ENCODE assay signal across 10 cellular contexts in genomic region chr2:240626531-240627300, GRCh38. TPM values are rescaled to one million over a fixed set of nuclear protein-coding genes. Genes with fewer than 3 reads are reported as not detected.
DNase-seq lines count a peak whose midpoint lies in the region; ATAC-seq, FAIRE-seq and TF ChIP-seq lines count a peak whose summit lies in the region.
"Had no signal": no experiment of that assay in that cellular context is flagged by ENCODE, and none has a peak within 500 bp of the region (broad histone marks: within the 10 kb centered on the region; RNA-seq: fewer than 3 reads in every experiment).

No MANE protein-coding gene starts in this region.

- H3K4me3 Mint-ChIP-seq in activated CD4-positive, alpha-beta T cell treated with anti-CD3 and anti-CD28 coated beads for 36 hours = peak overlapping the region; percentile 39
- H3K4me3 Mint-ChIP-seq in stimulated activated naive B cell treated with anti-CD40 and anti-IgM and Interleukin-4, amounts not matched to agents 10 μg/mL and 1 μg/mL and 100 μg/mL, for 72 hours = peak overlapping the region; percentile 53 to 74

- no peaks in the 10 kb centered on the region for H3K9me3 ChIP-seq in WERI-Rb-1 (ENCODE audit: severe bottlenecking)
- H3K9me3 ChIP-seq: esophagus squamous epithelium had no signal

- peak; percentile 33 for ATAC-seq in activated CD4-positive, alpha-beta T cell treated with anti-CD3 and anti-CD28 coated beads for 36 hours
- peak; percentile 42 to 63 for ATAC-seq in stimulated activated naive B cell treated with anti-CD40 and anti-IgM and Interleukin-4, amounts not matched to agents 10 μg/mL and 1 μg/mL and 100 μg/mL, for 72 hours (replicated peaks)
- ATAC-seq in GM19324 (IDR thresholded peaks at IDR 0.05; ENCODE audit: low FRiP score, unreplicated experiment) = no peak

- no peak for FAIRE-seq in D721Med (lab: Jason Lieb, UNC)

- peak overlapping the region; percentile 84 for H3K27ac Mint-ChIP-seq in activated CD4-positive, alpha-beta T cell treated with anti-CD3 and anti-CD28 coated beads for 36 hours
- peak overlapping the region; percentile 51 for H3K27ac Mint-ChIP-seq in stimulated activated naive B cell treated with anti-CD40 and anti-IgM and Interleukin-4, amounts not matched to agents 10 μg/mL and 1 μg/mL and 100 μg/mL, for 72 hours

- peaks cover 42% of the 10 kb centered on the region for H3K4me1 Mint-ChIP-seq in activated CD4-positive, alpha-beta T cell treated with anti-CD3 and anti-CD28 coated beads for 36 hours
- H3K4me1 Mint-ChIP-seq in stimulated activated naive B cell treated with anti-CD40 and anti-IgM and Interleukin-4, amounts not matched to agents 10 μg/mL and 1 μg/mL and 100 μg/mL, for 72 hours = peaks cover 34 to 38% of the 10 kb centered on the region in 2 donors

- H3K27me3 Mint-ChIP-seq in activated CD4-positive, alpha-beta T cell treated with anti-CD3 and anti-CD28 coated beads for 36 hours = no peaks in the 10 kb centered on the region
- peaks cover 0 to 35% of the 10 kb centered on the region in 2 donors for H3K27me3 Mint-ChIP-seq in stimulated activated naive B cell treated with anti-CD40 and anti-IgM and Interleukin-4, amounts not matched to agents 10 μg/mL and 1 μg/mL and 100 μg/mL, for 72 hours

- POLR2A ChIA-PET in activated CD4-positive, alpha-beta T cell treated with anti-CD3 and anti-CD28 coated beads for 36 hours (lab: Charles Lee) = no interaction called here

- H3K36me3 ChIP-seq in WERI-Rb-1 = no peaks in the 10 kb centered on the region
- H3K36me3 ChIP-seq: esophagus squamous epithelium had no signal

- H3K9me3 Mint-ChIP-seq in activated CD4-positive, alpha-beta T cell treated with anti-CD3 and anti-CD28 coated beads for 36 hours (ENCODE audit: low read depth) = no peaks in the 10 kb centered on the region
- peaks cover 0 to 2% of the 10 kb centered on the region in 2 donors for H3K9me3 Mint-ChIP-seq in stimulated activated naive B cell treated with anti-CD40 and anti-IgM and Interleukin-4, amounts not matched to agents 10 μg/mL and 1 μg/mL and 100 μg/mL, for 72 hours

- TF ChIP-seq CTCF in WERI-Rb-1 (IDR thresholded peaks at IDR 0.05; ENCODE audit: low read depth, low read length) = no peak
- no peak for TF ChIP-seq CTCF in D721Med (IDR thresholded peaks at IDR 0.05; ENCODE audit: insufficient read depth, missing control alignments)

- no peak overlapping the region for H3K4me3 ChIP-seq in WERI-Rb-1 (ENCODE audit: low read depth, low read length)
- H3K4me3 ChIP-seq: esophagus squamous epithelium had no signal

- H3K27me3 ChIP-seq in WERI-Rb-1 (ENCODE audit: insufficient read depth, low read depth, severe bottlenecking) = no peaks in the 10 kb centered on the region

- intact Hi-C loops in activated CD4-positive, alpha-beta T cell treated with anti-CD3 and anti-CD28 coated beads for 36 hours (cut with DNase I, micrococcal nuclease) = no loop called here
- intact Hi-C loops in head of caudate nucleus (cut with DNase I) = no loop called here

- no peak overlapping the region for H3K27ac ChIP-seq in WERI-Rb-1

- CTCF ChIA-PET in activated CD4-positive, alpha-beta T cell treated with anti-CD3 and anti-CD28 coated beads for 36 hours (lab: Charles Lee) = no interaction called here

- no peaks in the 10 kb centered on the region for H3K36me3 Mint-ChIP-seq in activated CD4-positive, alpha-beta T cell treated with anti-CD3 and anti-CD28 coated beads for 36 hours (ENCODE audit: low read depth)
- peaks cover 6 to 8% of the 10 kb centered on the region in 2 donors for H3K36me3 Mint-ChIP-seq in stimulated activated naive B cell treated with anti-CD40 and anti-IgM and Interleukin-4, amounts not matched to agents 10 μg/mL and 1 μg/mL and 100 μg/mL, for 72 hours

- DNase-seq in activated CD4-positive, alpha-beta T cell treated with anti-CD3 and anti-CD28 coated beads for 36 hours = peak; percentile 70
- DNase-seq in activated CD4-positive, alpha-beta T cell treated with anti-CD3 and anti-CD28 coated beads, Interleukin-2, amount 50 U/mL, for 1 hour = no peak
- DNase-seq in WERI-Rb-1 = peak; percentile 5
- DNase-seq in head of caudate nucleus = peak in 28 of 42 donors; percentile 3 to 52 (median 28)
- peak; percentile 35 for DNase-seq in stimulated activated naive B cell treated with anti-CD40 and anti-IgM and Interleukin-4, amounts not matched to agents 10 μg/mL and 1 μg/mL and 100 μg/mL, for 72 hours
- DNase-seq in D721Med (ENCODE audit: insufficient read length, low spot score) = no peak
- no peak for DNase-seq in NCI-H69 (lab: John Stamatoyannopoulos, UW)
- DNase-seq: esophagus squamous epithelium, NCI-H2081 had no signal

RNA-seq across cellular contexts. Expression of gene GPR35, which starts 1.4 kb away (rescaled TPM):
- total RNA-seq in activated CD4-positive, alpha-beta T cell treated with anti-CD3 and anti-CD28 coated beads for 36 hours = 1 to 10 TPM; 3.6 to 4.1 TPM

RNA-seq across cellular contexts. Expression of gene CAPN10, which starts 40.2 kb away (rescaled TPM):
- total RNA-seq in activated CD4-positive, alpha-beta T cell treated with anti-CD3 and anti-CD28 coated beads for 36 hours = 10 to 100 TPM; 22.1 to 30.2 TPM

RNA-seq across cellular contexts. Expression of gene AQP12B, which starts 56.0 kb away (rescaled TPM):
- total RNA-seq in activated CD4-positive, alpha-beta T cell treated with anti-CD3 and anti-CD28 coated beads for 36 hours = not detected
- total RNA-seq: esophagus squamous epithelium had no signal

RNA-seq across cellular contexts. Expression of gene RNPEPL1, which starts 58.4 kb away (rescaled TPM):
- 10 to 100 TPM; 35.7 to 43.8 TPM for total RNA-seq in activated CD4-positive, alpha-beta T cell treated with anti-CD3 and anti-CD28 coated beads for 36 hours

Comparison
In these comparisons a context has a peak if more than half of its experiments do, and no peak if none do; other contexts are left out.
1. DNase-seq: peak in activated CD4-positive, alpha-beta T cell treated with anti-CD3 and anti-CD28 coated beads for 36 hours (single experiment), WERI-Rb-1 (single experiment), head of caudate nucleus (28 of 42) and stimulated activated naive B cell treated with anti-CD40 and anti-IgM and Interleukin-4, amounts not matched to agents 10 μg/mL and 1 μg/mL and 100 μg/mL, for 72 hours (single experiment); none in activated CD4-positive, alpha-beta T cell treated with anti-CD3 and anti-CD28 coated beads, Interleukin-2, amount 50 U/mL, for 1 hour (single experiment), D721Med (single experiment) and NCI-H69 (single experiment).